In genomic region chr10:1063232-1063862, GRCh38 we compare ENCODE assay signal across 12 cellular contexts. TPM values are rescaled to one million over a fixed set of nuclear protein-coding genes. Genes with fewer than 3 reads are reported as not detected.
A peak's percentile ranks its signal among the peaks of the same experiment; 100 is the strongest.
DNase-seq lines count a peak whose midpoint lies in the region; ATAC-seq and TF ChIP-seq lines count a peak whose summit lies in the region.
"Had no signal": no experiment of that assay in that cellular context is flagged by ENCODE, and none has a peak within 500 bp of the region (broad histone marks: within the 10 kb centered on the region; RNA-seq: fewer than 3 reads in every experiment).

No MANE protein-coding gene starts in this region.

- WGBS in testis, 2 donors = 84 to 85% methylated on average over 5 to 7 of the region's 7 CpGs

- H3K4me2 ChIP-seq in DND-41 (ENCODE audit: insufficient read depth, low read length) = no peak overlapping the region

- no peak for TF ChIP-seq POLR2A in testis (IDR thresholded peaks at IDR 0.05)

- peaks cover 22% of the 10 kb centered on the region for H3K36me3 ChIP-seq in DND-41 (ENCODE audit: insufficient read depth, low read length)
- H3K36me3 ChIP-seq in testis (ENCODE audit: low read depth, missing control alignments) = no peaks in the 10 kb centered on the region
- no peaks in the 10 kb centered on the region for H3K36me3 ChIP-seq in WERI-Rb-1

- CTCF ChIA-PET in T-cell (lab: Charles Lee) = interaction anchor here (0.7 to 1.2 kb wide), 4 partner anchors 11 to 46 kb away, joined by 3 to 7 read pairs (median 5); no protein-coding TSS in a partner anchor

- intact Hi-C loops in natural killer cell (cut with micrococcal nuclease) = loop anchor here (2.0 to 5.0 kb wide), 3 partner anchors 15 to 75 kb away; partner anchors contain the start of genes GTPBP4 and IDI1
- intact Hi-C loops in testis (cut with DNase I; ENCODE audit: low total_unique reads) = no loop called here

- H3K9ac ChIP-seq in DND-41 (ENCODE audit: low read depth, low read length) = no peak overlapping the region

- no peaks in the 10 kb centered on the region for H3K9me3 ChIP-seq in DND-41 (ENCODE audit: insufficient read depth, low read length, severe bottlenecking)
- no peaks in the 10 kb centered on the region for H3K9me3 ChIP-seq in testis
- no peaks in the 10 kb centered on the region for H3K9me3 ChIP-seq in WERI-Rb-1 (ENCODE audit: severe bottlenecking)
- H3K9me3 ChIP-seq: sigmoid colon had no signal

- no peak for TF ChIP-seq CTCF in DND-41 (IDR thresholded peaks at IDR 0.05; ENCODE audit: borderline replicate concordance, extremely low read depth, low read length, poor library complexity, severe bottlenecking)
- TF ChIP-seq CTCF in natural killer cell (IDR thresholded peaks at IDR 0.05) = no peak
- no peak for TF ChIP-seq CTCF in testis (IDR thresholded peaks at IDR 0.05)
- TF ChIP-seq CTCF in WERI-Rb-1 (IDR thresholded peaks at IDR 0.05; ENCODE audit: low read depth, low read length) = no peak

- no peaks in the 10 kb centered on the region for H3K27me3 Mint-ChIP-seq in T-cell
- no peaks in the 10 kb centered on the region for H3K27me3 Mint-ChIP-seq in natural killer cell (ENCODE audit: low read depth in 2 of 2)

- H3K27ac Mint-ChIP-seq in T-cell (peak overlapping the region; percentile 88 to 92), natural killer cell (peak overlapping the region; percentile 88 to 89)
- peak overlapping the region; percentile 17 to 29 for H3K27ac Mint-ChIP-seq in activated naive CD4-positive, alpha-beta T cell treated with anti-CD3 and anti-CD28 coated beads, Interleukin-2, amount 50 U/mL, for 72 hours

- H3K4me3 ChIP-seq in DND-41 (ENCODE audit: low read depth in 1 of 2, low read length in 2 of 2) (no peak overlapping the region), testis (no peak overlapping the region), WERI-Rb-1 (ENCODE audit: low read depth, low read length) (no peak overlapping the region)
- H3K4me3 ChIP-seq: sigmoid colon had no signal

- H3K9me3 Mint-ChIP-seq in T-cell = no peaks in the 10 kb centered on the region
- H3K9me3 Mint-ChIP-seq in activated naive CD4-positive, alpha-beta T cell treated with anti-CD3 and anti-CD28 coated beads, Interleukin-2, amount 50 U/mL, for 72 hours = no peaks in the 10 kb centered on the region
- H3K9me3 Mint-ChIP-seq in natural killer cell = no peaks in the 10 kb centered on the region

- H3K27me3 ChIP-seq in DND-41 (ENCODE audit: insufficient read depth, low read length, poor library complexity) (no peaks in the 10 kb centered on the region), testis (no peaks in the 10 kb centered on the region), WERI-Rb-1 (ENCODE audit: insufficient read depth, low read depth, severe bottlenecking) (no peaks in the 10 kb centered on the region)
- H3K27me3 ChIP-seq: brain microvascular endothelial cell, sigmoid colon had no signal

- peaks cover 84 to 94% (median 91%) of the 10 kb centered on the region in 3 donors for H3K4me1 Mint-ChIP-seq in T-cell
- H3K4me1 Mint-ChIP-seq in natural killer cell = peaks cover 88 to 89% of the 10 kb centered on the region in 2 donors

- peak overlapping the region; percentile 50; the same call in 1 of the 2 replicates for H3K27ac ChIP-seq in DND-41 (ENCODE audit: low read length)
- H3K27ac ChIP-seq in testis = no peak overlapping the region
- no peak overlapping the region for H3K27ac ChIP-seq in WERI-Rb-1
- H3K27ac ChIP-seq: sigmoid colon had no signal

- H3K4me3 Mint-ChIP-seq in T-cell = peak overlapping the region; percentile 25 to 76 (median 63)
- peak overlapping the region; percentile 76 for H3K4me3 Mint-ChIP-seq in natural killer cell

- no peak for DNase-seq in DND-41
- peak in 21 of 34 experiments; percentile 15 to 57 (median 29) for DNase-seq in T-cell
- DNase-seq in activated naive CD4-positive, alpha-beta T cell treated with anti-CD3 and anti-CD28 coated beads, Interleukin-2, amount 50 U/mL, for 72 hours (ENCODE audit: low spot score in 2 of 2) = no peak
- DNase-seq in natural killer cell = no peak
- DNase-seq in testis = no peak
- no peak for DNase-seq in WERI-Rb-1
- DNase-seq: brain microvascular endothelial cell, NCI-H1417, NCI-H526 treated with DMSO at 0.1 percent for 48 hours, sigmoid colon had no signal

- H2AFZ ChIP-seq in DND-41 (ENCODE audit: low read depth, low read length) = no peak overlapping the region

- H3K4me1 ChIP-seq in DND-41 (ENCODE audit: insufficient read depth, low read length) (peaks cover 48% of the 10 kb centered on the region), testis (no peaks in the 10 kb centered on the region)

- ATAC-seq in DND-41 (ENCODE audit: insufficient read depth, low read depth) (no peak), T-cell (replicated peaks in 1 of 4) (peak; percentile 92 to 97 (median 95)), natural killer cell (peak; percentile 84 to 93 (median 93)), HG02870 (IDR thresholded peaks at IDR 0.05; ENCODE audit: unreplicated experiment) (no peak)
- peak; percentile 46 to 63 for ATAC-seq in activated naive CD4-positive, alpha-beta T cell treated with anti-CD3 and anti-CD28 coated beads, Interleukin-2, amount 50 U/mL, for 72 hours

- no peaks in the 10 kb centered on the region for H3K36me3 Mint-ChIP-seq in T-cell
- peaks cover 7 to 8% of the 10 kb centered on the region in 2 donors for H3K36me3 Mint-ChIP-seq in activated naive CD4-positive, alpha-beta T cell treated with anti-CD3 and anti-CD28 coated beads, Interleukin-2, amount 50 U/mL, for 72 hours
- H3K36me3 Mint-ChIP-seq in natural killer cell = no peaks in the 10 kb centered on the region

- POLR2A ChIA-PET in T-cell (lab: Charles Lee) = interaction anchor here in 1 of 2 donors (0.7 to 1.3 kb wide), 2 partner anchors 15 to 19 kb away, joined by 3 to 4 read pairs; partner anchors contain the start of gene IDI1

- H3K79me2 ChIP-seq in DND-41 (ENCODE audit: insufficient read depth, low read length) = peaks cover 78% of the 10 kb centered on the region

- H4K20me1 ChIP-seq in DND-41 (ENCODE audit: insufficient read depth, low read length) = peaks cover 40% of the 10 kb centered on the region

RNA-seq across cellular contexts. Expression of gene WDR37, which starts 7.2 kb away (rescaled TPM):
- total RNA-seq in T-cell (10 to 100 TPM; 34.6 to 40.4 (median 37.3) TPM), natural killer cell (10 to 100 TPM; 56.3 to 59.6 (median 57.6) TPM), testis (10 to 100 TPM; 29.3 to 40.2 TPM)
- 10 to 100 TPM; 21.2 to 31.5 TPM for total RNA-seq in activated naive CD4-positive, alpha-beta T cell treated with anti-CD3 and anti-CD28 coated beads, Interleukin-2, amount 50 U/mL, for 72 hours
- polyA plus RNA-seq in testis (ENCODE audit: insufficient read depth, low read depth, low replicate concordance) = 46.9 TPM

RNA-seq across cellular contexts. Expression of gene IDI1, which starts 14.4 kb away (rescaled TPM):
- 100 to 1,000 TPM in 2 of 5 donors, 10 to 100 TPM in 3; 26.2 to 166 (median 32.8) TPM for total RNA-seq in T-cell
- 10 to 100 TPM; 52.6 to 81.1 TPM for total RNA-seq in activated naive CD4-positive, alpha-beta T cell treated with anti-CD3 and anti-CD28 coated beads, Interleukin-2, amount 50 U/mL, for 72 hours
- total RNA-seq in natural killer cell = 100 to 1,000 TPM; 156 to 229 (median 163) TPM
- total RNA-seq in testis = 10 to 100 TPM; 36.9 to 43.7 TPM
- 52.1 TPM for polyA plus RNA-seq in testis (ENCODE audit: insufficient read depth, low read depth, low replicate concordance)

RNA-seq across cellular contexts. Expression of gene IDI2, which starts 37.7 kb away (rescaled TPM):
- total RNA-seq in T-cell (not detected), natural killer cell (not detected), testis (1 to 10 TPM in 1 of 2 donors, not detected in 1; 1.1 TPM)
- not detected for total RNA-seq in activated naive CD4-positive, alpha-beta T cell treated with anti-CD3 and anti-CD28 coated beads, Interleukin-2, amount 50 U/mL, for 72 hours
- 0.79 TPM for polyA plus RNA-seq in testis (ENCODE audit: insufficient read depth, low read depth, low replicate concordance)
- total RNA-seq: sigmoid colon, temporal lobe had no signal
- polyA plus RNA-seq: sigmoid colon had no signal

Comparison
In these comparisons a context has a peak if more than half of its experiments do, and no peak if none do; other contexts are left out.
1. ATAC-seq: peak in T-cell (4 of 4), activated naive CD4-positive, alpha-beta T cell treated with anti-CD3 and anti-CD28 coated beads, Interleukin-2, amount 50 U/mL, for 72 hours (2 of 2) and natural killer cell (3 of 3); none in DND-41 (single experiment) and HG02870 (single experiment).
2. DNase-seq: peak in T-cell (21 of 34); none in DND-41 (single experiment), activated naive CD4-positive, alpha-beta T cell treated with anti-CD3 and anti-CD28 coated beads, Interleukin-2, amount 50 U/mL, for 72 hours (0 of 2), natural killer cell (single experiment), testis (single experiment) and WERI-Rb-1 (single experiment).
3. H3K27ac Mint-ChIP-seq: peak in every context shown above with its lines; median percentile 90 in T-cell; 88 in natural killer cell; 23 in activated naive CD4-positive, alpha-beta T cell treated with anti-CD3 and anti-CD28 coated beads, Interleukin-2, amount 50 U/mL, for 72 hours.